ENCODE assay signal across 20 cellular contexts in the genomic region with DNA sequence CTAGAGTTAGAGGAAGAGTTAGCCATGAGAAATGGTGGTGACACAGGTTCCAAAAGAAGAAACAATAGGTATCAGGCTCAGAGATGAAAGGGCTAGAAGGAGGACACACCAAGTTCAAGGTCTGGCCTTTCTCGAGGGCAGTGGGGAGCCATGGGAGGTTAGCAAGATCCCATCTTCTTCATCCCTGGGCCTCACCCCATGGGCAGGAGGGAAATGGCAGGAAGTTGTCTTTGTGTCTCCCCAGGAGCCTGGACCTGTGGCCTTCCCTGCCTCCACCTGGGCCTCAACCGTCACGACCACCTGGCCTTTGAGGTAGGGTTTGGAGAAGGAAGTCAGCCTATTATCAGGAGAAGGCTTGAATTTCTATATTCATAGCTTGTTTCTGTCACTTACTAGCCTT. TPM values are rescaled to one million over a fixed set of nuclear protein-coding genes. Genes with fewer than 3 reads are reported as not detected.
DNase-seq lines count a peak whose midpoint lies in the region; ATAC-seq and TF ChIP-seq lines count a peak whose summit lies in the region.
"Had no signal": no experiment of that assay in that cellular context is flagged by ENCODE, and none has a peak within 500 bp of the region (broad histone marks: within the 10 kb centered on the region; RNA-seq: fewer than 3 reads in every experiment).

No MANE protein-coding gene starts in this region.

- H3K36me3 Mint-ChIP-seq in activated T-cell treated with anti-CD3 and anti-CD28 coated beads, Interleukin-2, amount 50 U/mL, for 72 hours (ENCODE audit: insufficient read depth in 2 of 2), result no peaks in the 10 kb centered on the region
- H3K36me3 Mint-ChIP-seq in activated T-helper 2 cell treated with anti-CD3 and anti-CD28 coated beads, Interferon-gamma antibody, Interleukin-2, Interleukin-4, amounts not matched to agents 10 μg/mL and 5 μg/mL and 100 μg/mL, durations not matched to agents 14 hours and 24 hours and 36 hours (ENCODE audit: low read depth), result no peaks in the 10 kb centered on the region
- H3K36me3 Mint-ChIP-seq: naive B cell had no signal

- H2AFZ ChIP-seq in osteoblast (ENCODE audit: low read length), result no peak overlapping the region

- peak overlapping the region; percentile 74 to 85 for H3K4me3 Mint-ChIP-seq in activated T-cell treated with anti-CD3 and anti-CD28 coated beads, Interleukin-2, amount 50 U/mL, for 72 hours
- peak overlapping the region; percentile 22 for H3K4me3 Mint-ChIP-seq in activated T-helper 2 cell treated with anti-CD3 and anti-CD28 coated beads, Interferon-gamma antibody, Interleukin-2, Interleukin-4, amounts not matched to agents 10 μg/mL and 5 μg/mL and 100 μg/mL, durations not matched to agents 14 hours and 24 hours and 36 hours (ENCODE audit: low read depth)

- H3K79me2 ChIP-seq in DOHH2 (ENCODE audit: control insufficient read depth, low read length) (no peaks in the 10 kb centered on the region), osteoblast (ENCODE audit: insufficient read depth, low read length) (no peaks in the 10 kb centered on the region)

- no peaks in the 10 kb centered on the region for H3K27me3 ChIP-seq in DOHH2 (ENCODE audit: control insufficient read depth, low read length)
- H3K27me3 ChIP-seq in osteoblast (ENCODE audit: insufficient read depth, low read length), result peaks cover 2% of the 10 kb centered on the region
- H3K27me3 ChIP-seq: uterus had no signal

- H3K9me3 Mint-ChIP-seq in activated T-cell treated with anti-CD3 and anti-CD28 coated beads, Interleukin-2, amount 50 U/mL, for 72 hours, result no peaks in the 10 kb centered on the region
- H3K9me3 Mint-ChIP-seq in activated T-helper 2 cell treated with anti-CD3 and anti-CD28 coated beads, Interferon-gamma antibody, Interleukin-2, Interleukin-4, amounts not matched to agents 10 μg/mL and 5 μg/mL and 100 μg/mL, durations not matched to agents 14 hours and 24 hours and 36 hours, result no peaks in the 10 kb centered on the region
- H3K9me3 Mint-ChIP-seq: naive B cell had no signal

- H3K4me1 ChIP-seq in DOHH2 (ENCODE audit: control insufficient read depth, low read length), result peaks cover 12% of the 10 kb centered on the region
- peaks cover 5% of the 10 kb centered on the region for H3K4me1 ChIP-seq in osteoblast (ENCODE audit: insufficient read depth, low read length)
- H3K4me1 ChIP-seq: psoas muscle, uterus had no signal

- H3K4me2 ChIP-seq in DOHH2 (ENCODE audit: low read length) (0 out of 2 replicates have a peak overlapping the region, but pooled peaks have one; percentile 72), osteoblast (ENCODE audit: insufficient read depth, low read length) (no peak overlapping the region)

- H4K20me1 ChIP-seq in DOHH2 (ENCODE audit: control insufficient read depth, insufficient read depth, low read depth, low read length), result no peaks in the 10 kb centered on the region
- no peaks in the 10 kb centered on the region for H4K20me1 ChIP-seq in osteoblast (ENCODE audit: insufficient read depth, low read length)

- H3K4me3 ChIP-seq in DOHH2 (ENCODE audit: low read length), result no peak overlapping the region
- no peak overlapping the region for H3K4me3 ChIP-seq in osteoblast (ENCODE audit: insufficient read depth, low read length)
- H3K4me3 ChIP-seq: A549, SK-N-MC had no signal

- H3K27me3 Mint-ChIP-seq in activated T-cell treated with anti-CD3 and anti-CD28 coated beads, Interleukin-2, amount 50 U/mL, for 72 hours (ENCODE audit: low read depth), result no peaks in the 10 kb centered on the region
- H3K27me3 Mint-ChIP-seq in activated T-helper 2 cell treated with anti-CD3 and anti-CD28 coated beads, Interferon-gamma antibody, Interleukin-2, Interleukin-4, amounts not matched to agents 10 μg/mL and 5 μg/mL and 100 μg/mL, durations not matched to agents 14 hours and 24 hours and 36 hours (ENCODE audit: low read depth), result no peaks in the 10 kb centered on the region

- 0 out of 2 replicates have a peak, but pooled peaks cover 2% of the 10 kb centered on the region for H3F3A ChIP-seq in DOHH2 (ENCODE audit: control insufficient read depth, insufficient read depth)

- no peak for ATAC-seq in activated T-cell treated with anti-CD3 and anti-CD28 coated beads, Interleukin-2, amount 50 U/mL, for 72 hours (replicated peaks in 1 of 2)
- ATAC-seq in GM18498 (IDR thresholded peaks at IDR 0.05; ENCODE audit: unreplicated experiment), result no peak

- TF ChIP-seq POLR2A in erythroblast (IDR thresholded peaks at IDR 0.05; ENCODE audit: low read length), result no peak

- intact Hi-C loops in activated T-helper 2 cell treated with anti-CD3 and anti-CD28 coated beads, Interferon-gamma antibody, Interleukin-2, Interleukin-4, amounts not matched to agents 10 μg/mL and 5 μg/mL and 100 μg/mL, durations not matched to agents 14 hours and 24 hours and 36 hours (cut with micrococcal nuclease), result loop anchor here (5.0 kb wide), 1 partner anchor 77 kb away; no protein-coding TSS in a partner anchor

- no peaks in the 10 kb centered on the region for H3K9me3 ChIP-seq in DOHH2 (ENCODE audit: control insufficient read depth, insufficient read depth, low read length)
- no peaks in the 10 kb centered on the region for H3K9me3 ChIP-seq in osteoblast (ENCODE audit: low read depth, low read length)
- H3K9me3 ChIP-seq: A549, psoas muscle, uterus had no signal

- peak overlapping the region; percentile 62 for H3K27ac Mint-ChIP-seq in activated T-cell treated with anti-CD3 and anti-CD28 coated beads, Interleukin-2, amount 50 U/mL, for 72 hours
- H3K27ac Mint-ChIP-seq in activated T-helper 2 cell treated with anti-CD3 and anti-CD28 coated beads, Interferon-gamma antibody, Interleukin-2, Interleukin-4, amounts not matched to agents 10 μg/mL and 5 μg/mL and 100 μg/mL, durations not matched to agents 14 hours and 24 hours and 36 hours, result peak overlapping the region; percentile 28

- no peaks in the 10 kb centered on the region for H3K9me2 ChIP-seq in DOHH2 (replicated peaks; ENCODE audit: control insufficient read depth, low read length)

- H3K4me1 Mint-ChIP-seq in activated T-cell treated with anti-CD3 and anti-CD28 coated beads, Interleukin-2, amount 50 U/mL, for 72 hours (ENCODE audit: low read depth), result peaks cover 23% of the 10 kb centered on the region
- peaks cover 22% of the 10 kb centered on the region for H3K4me1 Mint-ChIP-seq in activated T-helper 2 cell treated with anti-CD3 and anti-CD28 coated beads, Interferon-gamma antibody, Interleukin-2, Interleukin-4, amounts not matched to agents 10 μg/mL and 5 μg/mL and 100 μg/mL, durations not matched to agents 14 hours and 24 hours and 36 hours (ENCODE audit: low read depth)

- H3K36me3 ChIP-seq in DOHH2 (ENCODE audit: control insufficient read depth, low read length) (no peaks in the 10 kb centered on the region), osteoblast (ENCODE audit: insufficient read depth, low read length) (no peaks in the 10 kb centered on the region)
- H3K36me3 ChIP-seq: uterus had no signal

- no peak for DNase-seq in activated T-cell treated with anti-CD3 and anti-CD28 coated beads, Interleukin-2, amount 50 U/mL, for 72 hours
- DNase-seq in activated T-cell treated with anti-CD3 and anti-CD28 coated beads for 4 hours, result no peak
- no peak for DNase-seq in activated T-helper 2 cell treated with anti-CD3 and anti-CD28 coated beads, Interferon-gamma antibody, Interleukin-2, Interleukin-4, amounts not matched to agents 10 μg/mL and 5 μg/mL and 100 μg/mL, durations not matched to agents 14 hours and 24 hours and 36 hours (ENCODE audit: low spot score)
- peak; percentile 43 for DNase-seq in osteoblast (ENCODE audit: insufficient read length, low spot score, missing footprints)
- no peak for DNase-seq in erythroblast (lab: John Stamatoyannopoulos, UW)
- DNase-seq in C1 segment of cervical spinal cord (lab: John Stamatoyannopoulos, UW), result no peak
- DNase-seq: activated CD8-positive, alpha-beta memory T cell treated with anti-CD3 and anti-CD28 coated beads, Interleukin-2, amount 50 U/mL, for 48 hours; naive B cell; NCI-H345; psoas muscle; stimulated activated CD4-positive, alpha-beta T cell treated with anti-CD3 and anti-CD28 coated beads, Interleukin-4, amount 100 ng/mL, for 24 hours; uterus had no signal

- H3K27ac ChIP-seq in DOHH2 (ENCODE audit: low read depth, low read length), result no peak overlapping the region
- no peak overlapping the region for H3K27ac ChIP-seq in osteoblast (ENCODE audit: low read depth, low read length)
- H3K27ac ChIP-seq: C4-2B, epithelial cell of prostate, psoas muscle, SK-N-MC had no signal

- TF ChIP-seq CTCF in DOHH2 (IDR thresholded peaks at IDR 0.05; ENCODE audit: low read depth, low read length, poor library complexity, severe bottlenecking) (no peak), osteoblast (IDR thresholded peaks at IDR 0.05; ENCODE audit: extremely low read depth, low read depth, low read length) (no peak)

RNA-seq across cellular contexts. Expression of a gene that starts 5.8 kb away (rescaled TPM):
- total RNA-seq in activated T-cell treated with anti-CD3 and anti-CD28 coated beads, Interleukin-2, amount 50 U/mL, for 72 hours, result not detected
- total RNA-seq in activated T-helper 2 cell treated with anti-CD3 and anti-CD28 coated beads, Interferon-gamma antibody, Interleukin-2, Interleukin-4, amounts not matched to agents 10 μg/mL and 5 μg/mL and 100 μg/mL, durations not matched to agents 14 hours and 24 hours and 36 hours, result not detected in 2 replicates
- total RNA-seq in osteoblast, result not detected in 2 replicates
- total RNA-seq: mammary epithelial cell, psoas muscle, subcutaneous adipose tissue, uterus had no signal

RNA-seq across cellular contexts. Expression of a gene that starts 17.0 kb away (rescaled TPM):
- not detected for total RNA-seq in activated T-cell treated with anti-CD3 and anti-CD28 coated beads, Interleukin-2, amount 50 U/mL, for 72 hours
- total RNA-seq in activated T-helper 2 cell treated with anti-CD3 and anti-CD28 coated beads, Interferon-gamma antibody, Interleukin-2, Interleukin-4, amounts not matched to agents 10 μg/mL and 5 μg/mL and 100 μg/mL, durations not matched to agents 14 hours and 24 hours and 36 hours, result not detected in 2 replicates
- not detected in 2 replicates for total RNA-seq in osteoblast
- total RNA-seq: psoas muscle, subcutaneous adipose tissue had no signal

RNA-seq across cellular contexts. Expression of a gene that starts 28.0 kb away (rescaled TPM):
- not detected for total RNA-seq in activated T-cell treated with anti-CD3 and anti-CD28 coated beads, Interleukin-2, amount 50 U/mL, for 72 hours
- total RNA-seq in activated T-helper 2 cell treated with anti-CD3 and anti-CD28 coated beads, Interferon-gamma antibody, Interleukin-2, Interleukin-4, amounts not matched to agents 10 μg/mL and 5 μg/mL and 100 μg/mL, durations not matched to agents 14 hours and 24 hours and 36 hours, result not detected in 2 replicates
- total RNA-seq in osteoblast, result not detected in 2 replicates
- total RNA-seq: psoas muscle had no signal

RNA-seq across cellular contexts. Expression of a gene that starts 41.0 kb away (rescaled TPM):
- total RNA-seq in activated T-cell treated with anti-CD3 and anti-CD28 coated beads, Interleukin-2, amount 50 U/mL, for 72 hours, result under 1 TPM; 0.39 to 0.67 TPM
- 0.05 and 0.23 TPM in 2 replicates for total RNA-seq in activated T-helper 2 cell treated with anti-CD3 and anti-CD28 coated beads, Interferon-gamma antibody, Interleukin-2, Interleukin-4, amounts not matched to agents 10 μg/mL and 5 μg/mL and 100 μg/mL, durations not matched to agents 14 hours and 24 hours and 36 hours
- total RNA-seq in osteoblast, result 0.88 and 1.4 TPM in 2 replicates
- total RNA-seq: mammary epithelial cell had no signal
